1 cellular context compared by ENCODE assay signal in genomic region chr7:1175967-1176851, GRCh38.
TF ChIP-seq lines count a peak whose summit lies in the region.

No MANE protein-coding gene starts in this region.

TF ChIP-seq in SK-N-SH, 30 proteins besides CTCF, POLR2A, EP300 and RAD21 (continued from another document):
- TF ChIP-seq IRF3 (IDR thresholded peaks at IDR 0.05; ENCODE audit: low read depth, low read length) (no peak), NRF1 (IDR thresholded peaks at IDR 0.05; ENCODE audit: low read depth, low read length) (no peak), SMC3 (IDR thresholded peaks at IDR 0.05; ENCODE audit: low read depth, low read length) (peak; percentile 56), GATA2 (CRISPR knock-in tag; IDR thresholded peaks at IDR 0.05) (no peak), POLR2AphosphoS5 (IDR thresholded peaks at IDR 0.05; ENCODE audit: low read depth, low read length) (peak; percentile 61; the same call in 1 of the 2 replicates), RFX5 (IDR thresholded peaks at IDR 0.05; ENCODE audit: low read length) (no peak), NFIC (IDR thresholded peaks at IDR 0.05; ENCODE audit: borderline replicate concordance) (no peak), TEAD4 (IDR thresholded peaks at IDR 0.05; ENCODE audit: borderline replicate concordance, insufficient read depth) (no peak), JUND (IDR thresholded peaks at IDR 0.05) (no peak), EZH2phosphoT487 (IDR thresholded peaks at IDR 0.05; ENCODE audit: borderline replicate concordance, low read depth) (no peak), TCF12 (IDR thresholded peaks at IDR 0.05) (no peak), FOSL2 (IDR thresholded peaks at IDR 0.05; ENCODE audit: borderline replicate concordance, low read depth) (no peak), REST (IDR thresholded peaks at IDR 0.05; ENCODE audit: low read depth, low read length) (no peak), RXRA (IDR thresholded peaks at IDR 0.05; ENCODE audit: borderline replicate concordance, low read depth) (no peak), FOXM1 (IDR thresholded peaks at IDR 0.05; ENCODE audit: low read depth) (no peak), GABPA (IDR thresholded peaks at IDR 0.05; ENCODE audit: low read depth) (peak; percentile 57), MXI1 (IDR thresholded peaks at IDR 0.05; ENCODE audit: low read depth, low read length) (peak; percentile 81), MEF2A (IDR thresholded peaks at IDR 0.05; ENCODE audit: borderline replicate concordance, low read depth) (no peak), TAF1 (IDR thresholded peaks at IDR 0.05; ENCODE audit: borderline replicate concordance, low read depth, low read length) (peak; percentile 46; the same call in 1 of the 2 replicates)
- TF ChIP-seq, protein P1, sequence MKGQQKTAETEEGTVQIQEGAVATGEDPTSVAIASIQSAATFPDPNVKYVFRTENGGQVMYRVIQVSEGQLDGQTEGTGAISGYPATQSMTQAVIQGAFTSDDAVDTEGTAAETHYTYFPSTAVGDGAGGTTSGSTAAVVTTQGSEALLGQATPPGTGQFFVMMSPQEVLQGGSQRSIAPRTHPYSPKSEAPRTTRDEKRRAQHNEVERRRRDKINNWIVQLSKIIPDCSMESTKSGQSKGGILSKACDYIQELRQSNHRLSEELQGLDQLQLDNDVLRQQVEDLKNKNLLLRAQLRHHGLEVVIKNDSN (IDR thresholded peaks at IDR 0.05; ENCODE audit: borderline replicate concordance, low read depth) = no peak
- TF ChIP-seq, protein P2, sequence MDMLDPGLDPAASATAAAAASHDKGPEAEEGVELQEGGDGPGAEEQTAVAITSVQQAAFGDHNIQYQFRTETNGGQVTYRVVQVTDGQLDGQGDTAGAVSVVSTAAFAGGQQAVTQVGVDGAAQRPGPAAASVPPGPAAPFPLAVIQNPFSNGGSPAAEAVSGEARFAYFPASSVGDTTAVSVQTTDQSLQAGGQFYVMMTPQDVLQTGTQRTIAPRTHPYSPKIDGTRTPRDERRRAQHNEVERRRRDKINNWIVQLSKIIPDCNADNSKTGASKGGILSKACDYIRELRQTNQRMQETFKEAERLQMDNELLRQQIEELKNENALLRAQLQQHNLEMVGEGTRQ (IDR thresholded peaks at IDR 0.05; ENCODE audit: borderline replicate concordance, low read depth, low read length) = no peak
- TF ChIP-seq, protein P3, sequence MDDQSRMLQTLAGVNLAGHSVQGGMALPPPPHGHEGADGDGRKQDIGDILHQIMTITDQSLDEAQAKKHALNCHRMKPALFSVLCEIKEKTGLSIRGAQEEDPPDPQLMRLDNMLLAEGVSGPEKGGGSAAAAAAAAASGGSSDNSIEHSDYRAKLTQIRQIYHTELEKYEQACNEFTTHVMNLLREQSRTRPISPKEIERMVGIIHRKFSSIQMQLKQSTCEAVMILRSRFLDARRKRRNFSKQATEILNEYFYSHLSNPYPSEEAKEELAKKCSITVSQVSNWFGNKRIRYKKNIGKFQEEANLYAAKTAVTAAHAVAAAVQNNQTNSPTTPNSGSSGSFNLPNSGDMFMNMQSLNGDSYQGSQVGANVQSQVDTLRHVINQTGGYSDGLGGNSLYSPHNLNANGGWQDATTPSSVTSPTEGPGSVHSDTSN (IDR thresholded peaks at IDR 0.05) = no peak
